In the genomic region with DNA sequence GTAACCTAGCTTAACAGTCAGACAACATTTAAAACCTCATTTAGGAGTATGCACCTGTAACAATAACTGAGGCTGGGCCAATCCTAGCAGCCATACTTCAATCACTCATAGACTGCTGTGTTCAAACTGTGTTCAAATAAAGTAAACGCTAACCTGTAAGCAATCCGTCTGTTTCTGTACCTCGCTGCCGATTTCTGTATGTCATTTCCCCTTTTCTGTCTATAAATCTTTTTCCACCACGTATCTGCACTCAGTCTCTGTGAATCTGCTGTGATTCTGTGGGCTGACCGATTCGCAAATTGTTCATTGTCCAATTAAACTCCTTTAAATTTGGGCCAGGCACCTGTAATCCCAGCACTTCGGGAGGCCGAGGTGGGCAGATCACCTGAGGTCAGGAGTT, we compare ENCODE assay signal across 29 cellular contexts. TPM values are rescaled to one million over a fixed set of nuclear protein-coding genes. Genes with fewer than 3 reads are reported as not detected.
"Had no signal": no experiment of that assay in that cellular context is flagged by ENCODE, and none has a peak within 500 bp of the region (broad histone marks: within the 10 kb centered on the region; RNA-seq: fewer than 3 reads in every experiment).

No MANE protein-coding gene starts in this region.

- H3K4me1 ChIP-seq: lower lobe of right lung, parathyroid adenoma, prostate gland, right atrium auricular region, tibial nerve, upper lobe of right lung, uterus had no signal

- H3K79me2 ChIP-seq: parathyroid adenoma had no signal

- H3K27ac Mint-ChIP-seq: effector memory CD8-positive, alpha-beta T cell; natural killer cell; stimulated activated effector memory CD8-positive, alpha-beta T cell treated with anti-CD3 and anti-CD28 coated beads, Interleukin-12 subunit alpha, Interleukin-12 subunit beta, amount 100 ng/mL, for 72 hours; stimulated activated naive CD8-positive, alpha-beta T cell treated with anti-CD3 and anti-CD28 coated beads, Interleukin-15, Interleukin-2, amounts not matched to agents 100 ng/mL and 50 ng/mL, for 24 hours had no signal

- H3K9ac ChIP-seq: parathyroid adenoma had no signal

- H3K4me3 ChIP-seq: esophagus squamous epithelium, lower lobe of right lung, prostate gland, right atrium auricular region, smooth muscle cell, thoracic aorta, tibial nerve, upper lobe of right lung, uterus had no signal

- H2AFZ ChIP-seq: parathyroid adenoma had no signal

- H3K4me2 ChIP-seq: smooth muscle cell had no signal

- DNase-seq: cortex of kidney; effector memory CD8-positive, alpha-beta T cell; erythroblast; esophagus squamous epithelium; foreskin melanocyte; hypothalamus; left ventricle myocardium superior; lower lobe of right lung; natural killer cell; stimulated activated CD4-positive, alpha-beta T cell treated with anti-CD3 and anti-CD28 coated beads, Interleukin-12 subunit alpha, Interleukin-12 subunit beta, amount 100 ng/mL, for 4 hours; stimulated activated CD4-positive, alpha-beta T cell treated with anti-CD3 and anti-CD28 coated beads, Interleukin-1b, Interleukin-23, amount 100 ng/mL, for 48 hours; stimulated activated CD4-positive, alpha-beta T cell treated with anti-CD3 and anti-CD28 coated beads, Interleukin-4, amount 100 ng/mL, for 1 hour; upper lobe of right lung; uterus had no signal

- H3K36me3 Mint-ChIP-seq: natural killer cell; stimulated activated effector memory CD8-positive, alpha-beta T cell treated with anti-CD3 and anti-CD28 coated beads, Interleukin-12 subunit alpha, Interleukin-12 subunit beta, amount 100 ng/mL, for 72 hours had no signal

- H3K36me3 ChIP-seq: esophagus squamous epithelium, lower lobe of right lung, neutrophil, prostate gland, right atrium auricular region, thoracic aorta, tibial nerve, upper lobe of right lung, uterus had no signal

- H3K27me3 Mint-ChIP-seq: effector memory CD8-positive, alpha-beta T cell; stimulated activated naive CD8-positive, alpha-beta T cell treated with anti-CD3 and anti-CD28 coated beads, Interleukin-15, Interleukin-2, amounts not matched to agents 100 ng/mL and 50 ng/mL, for 24 hours had no signal

- H3K9me3 ChIP-seq: esophagus squamous epithelium, lower lobe of right lung, neutrophil, prostate gland, right atrium auricular region, thoracic aorta, tibial nerve, upper lobe of right lung, uterus had no signal

- H3K9me3 Mint-ChIP-seq: effector memory CD8-positive, alpha-beta T cell; natural killer cell; neural crest cell; stimulated activated effector memory CD8-positive, alpha-beta T cell treated with anti-CD3 and anti-CD28 coated beads, Interleukin-12 subunit alpha, Interleukin-12 subunit beta, amount 100 ng/mL, for 72 hours; stimulated activated naive CD8-positive, alpha-beta T cell treated with anti-CD3 and anti-CD28 coated beads, Interleukin-15, Interleukin-2, amounts not matched to agents 100 ng/mL and 50 ng/mL, for 24 hours had no signal

- H3K4me3 Mint-ChIP-seq: effector memory CD8-positive, alpha-beta T cell; natural killer cell; neural crest cell; stimulated activated effector memory CD8-positive, alpha-beta T cell treated with anti-CD3 and anti-CD28 coated beads, Interleukin-12 subunit alpha, Interleukin-12 subunit beta, amount 100 ng/mL, for 72 hours; stimulated activated naive CD8-positive, alpha-beta T cell treated with anti-CD3 and anti-CD28 coated beads, Interleukin-15, Interleukin-2, amounts not matched to agents 100 ng/mL and 50 ng/mL, for 24 hours had no signal

- H3K27me3 ChIP-seq: right atrium auricular region, tibial nerve had no signal

- ATAC-seq: effector memory CD8-positive, alpha-beta T cell; left ventricle myocardium superior; lower lobe of right lung; natural killer cell; sciatic nerve; stimulated activated effector memory CD8-positive, alpha-beta T cell treated with anti-CD3 and anti-CD28 coated beads, Interleukin-12 subunit alpha, Interleukin-12 subunit beta, amount 100 ng/mL, for 72 hours; upper lobe of right lung had no signal

- H3K27ac ChIP-seq: esophagus squamous epithelium, lower lobe of right lung, neutrophil, parathyroid adenoma, prostate gland, right atrium auricular region, thoracic aorta, tibial nerve, upper lobe of right lung, uterus had no signal

RNA-seq across cellular contexts. Expression of gene APOBEC3H, which starts 12.3 kb away (rescaled TPM):
- total RNA-seq: dermis microvascular lymphatic vessel endothelial cell, mesenteric fat pad, myocyte, neural crest cell, osteoblast had no signal
